22 cellular contexts compared by ENCODE assay signal in the genomic region with DNA sequence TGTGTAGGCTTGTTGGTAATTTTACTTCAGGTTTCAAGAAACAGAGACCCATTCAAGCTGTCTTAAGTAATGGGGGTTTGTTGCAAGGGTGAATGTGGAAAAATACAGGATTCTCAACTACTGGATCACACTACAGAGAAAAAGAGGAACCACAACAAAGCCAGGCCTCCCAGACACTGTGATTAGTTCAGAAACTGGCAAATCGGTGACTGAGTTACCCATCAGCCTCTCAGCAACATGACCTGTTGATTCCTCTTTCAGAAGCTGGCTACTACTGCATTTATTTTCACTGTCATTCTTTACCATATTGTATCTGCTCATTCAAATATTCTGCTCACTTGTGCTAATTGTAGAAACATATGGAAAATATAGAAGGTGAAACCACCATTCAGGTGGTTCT. TPM values are rescaled to one million over a fixed set of nuclear protein-coding genes. Genes with fewer than 3 reads are reported as not detected.
DNase-seq lines count a peak whose midpoint lies in the region; ATAC-seq and TF ChIP-seq lines count a peak whose summit lies in the region.
"Had no signal": no experiment of that assay in that cellular context is flagged by ENCODE, and none has a peak within 500 bp of the region (broad histone marks: within the 10 kb centered on the region; RNA-seq: fewer than 3 reads in every experiment).

No MANE protein-coding gene starts in this region.

- H3K9me3 Mint-ChIP-seq in natural killer cell, result peaks cover 0 to 2% of the 10 kb centered on the region in 2 donors
- H3K9me3 Mint-ChIP-seq: activated CD4-positive, alpha-beta memory T cell treated with anti-CD3 and anti-CD28 coated beads for 36 hours; activated naive CD8-positive, alpha-beta T cell treated with anti-CD3 and anti-CD28 coated beads, Interleukin-2, amount 50 U/mL, for 24 hours; CD8-positive, alpha-beta memory T cell; mesothelial cell of epicardium had no signal

- no peak overlapping the region for H3K4me3 ChIP-seq in OCI-LY3 (ENCODE audit: low read length)
- H3K4me3 ChIP-seq: heart right ventricle, PC-9, vagina had no signal

- H3K36me3 ChIP-seq in OCI-LY3 (replicated peaks; ENCODE audit: low read depth, low read length), result no peaks in the 10 kb centered on the region
- H3K36me3 ChIP-seq: heart right ventricle, vagina had no signal

- no peaks in the 10 kb centered on the region for H3K9me3 ChIP-seq in OCI-LY3 (ENCODE audit: insufficient read depth, low read length)
- H3K9me3 ChIP-seq: vagina had no signal

- no peaks in the 10 kb centered on the region for H3K27me3 ChIP-seq in OCI-LY3 (ENCODE audit: low read depth, low read length)
- H3K27me3 ChIP-seq: heart right ventricle, vagina had no signal

- DNase-seq in GDM1 (lab: John Stamatoyannopoulos, UW) (peak; percentile 37), globus pallidus (ENCODE audit: low spot score) (peak; percentile 29), mucosa of gallbladder (ENCODE audit: low spot score) (no peak), natural killer cell (no peak)
- DNase-seq: activated CD4-positive, alpha-beta memory T cell treated with anti-CD3 and anti-CD28 coated beads for 36 hours; activated naive CD8-positive, alpha-beta T cell treated with anti-CD3 and anti-CD28 coated beads, Interleukin-2, amount 50 U/mL, for 24 hours; CD8-positive, alpha-beta memory T cell; H7; heart right ventricle; KG1; NCI-H1694; NCI-H345; PC-9; SK-N-SH; stimulated activated CD4-positive, alpha-beta T cell treated with anti-CD3 and anti-CD28 coated beads, Interleukin-1b, Interleukin-23, amount 100 ng/mL, for 48 hours had no signal

- H3K9ac ChIP-seq in OCI-LY3 (ENCODE audit: low read length), result no peak overlapping the region
- H3K9ac ChIP-seq: SK-N-SH had no signal

- no peak overlapping the region for H3K4me3 Mint-ChIP-seq in natural killer cell
- H3K4me3 Mint-ChIP-seq: activated CD4-positive, alpha-beta memory T cell treated with anti-CD3 and anti-CD28 coated beads for 36 hours; activated naive CD8-positive, alpha-beta T cell treated with anti-CD3 and anti-CD28 coated beads, Interleukin-2, amount 50 U/mL, for 24 hours; CD8-positive, alpha-beta memory T cell; mesothelial cell of epicardium had no signal

- intact Hi-C loops in natural killer cell (cut with micrococcal nuclease), result no loop called here

- peak overlapping the region; percentile 81 for H2AFZ ChIP-seq in OCI-LY3 (ENCODE audit: low read depth, low read length)
- H2AFZ ChIP-seq: PC-9 had no signal

- peak; percentile 61 for ATAC-seq in HG03354 (IDR thresholded peaks at IDR 0.05; ENCODE audit: poor library complexity, severe bottlenecking, unreplicated experiment)
- ATAC-seq in GM19395 (IDR thresholded peaks at IDR 0.05; ENCODE audit: unreplicated experiment), result no peak
- ATAC-seq in GM21825 (IDR thresholded peaks at IDR 0.05; ENCODE audit: unreplicated experiment), result no peak
- no peak for ATAC-seq in natural killer cell
- ATAC-seq: activated naive CD8-positive, alpha-beta T cell treated with anti-CD3 and anti-CD28 coated beads, Interleukin-2, amount 50 U/mL, for 24 hours; heart right ventricle; sciatic nerve had no signal

- peaks cover 11% of the 10 kb centered on the region for H3K4me1 ChIP-seq in OCI-LY3 (ENCODE audit: low read length)
- H3K4me1 ChIP-seq: vagina had no signal

- H3K79me2 ChIP-seq in OCI-LY3 (ENCODE audit: low read length), result no peaks in the 10 kb centered on the region

- no peak overlapping the region for H3K27ac Mint-ChIP-seq in natural killer cell
- H3K27ac Mint-ChIP-seq: activated CD4-positive, alpha-beta memory T cell treated with anti-CD3 and anti-CD28 coated beads for 36 hours; activated naive CD8-positive, alpha-beta T cell treated with anti-CD3 and anti-CD28 coated beads, Interleukin-2, amount 50 U/mL, for 24 hours; mesothelial cell of epicardium had no signal

- H3K4me1 Mint-ChIP-seq in natural killer cell, result no peaks in the 10 kb centered on the region
- H3K4me1 Mint-ChIP-seq: activated naive CD8-positive, alpha-beta T cell treated with anti-CD3 and anti-CD28 coated beads, Interleukin-2, amount 50 U/mL, for 24 hours; CD8-positive, alpha-beta memory T cell; mesothelial cell of epicardium had no signal

- no peaks in the 10 kb centered on the region for H3K36me3 Mint-ChIP-seq in natural killer cell
- H3K36me3 Mint-ChIP-seq: activated CD4-positive, alpha-beta memory T cell treated with anti-CD3 and anti-CD28 coated beads for 36 hours; mesothelial cell of epicardium had no signal

- peaks cover 9 to 16% of the 10 kb centered on the region in 2 donors for H3K27me3 Mint-ChIP-seq in natural killer cell (ENCODE audit: low read depth in 2 of 2)

- no peak for TF ChIP-seq CTCF in OCI-LY3 (IDR thresholded peaks at IDR 0.05; ENCODE audit: low read depth, low read length)
- no peak for TF ChIP-seq CTCF in natural killer cell (IDR thresholded peaks at IDR 0.05)

- no peak overlapping the region for H3K27ac ChIP-seq in OCI-LY3 (ENCODE audit: low read length)
- H3K27ac ChIP-seq: heart right ventricle, PC-9, vagina had no signal

- H4K20me1 ChIP-seq in OCI-LY3 (ENCODE audit: insufficient read depth, low read length), result no peaks in the 10 kb centered on the region

- peak overlapping the region; percentile 44 for H3K4me2 ChIP-seq in OCI-LY3 (ENCODE audit: low read length)
- H3K4me2 ChIP-seq: PC-9, SK-N-SH had no signal

RNA-seq across cellular contexts. Expression of a gene that starts 16.0 kb away (rescaled TPM):
- total RNA-seq in mucosa of gallbladder (20.4 TPM), natural killer cell (10 to 100 TPM; 13.9 to 26.5 (median 14.1) TPM)

Comparison
In these comparisons a context has a peak if more than half of its experiments do, and no peak if none do; other contexts are left out.
1. DNase-seq: peak in GDM1 (single experiment) and globus pallidus (single experiment); none in mucosa of gallbladder (single experiment) and natural killer cell (single experiment).